In genomic region chr11:71567633-71568032, GRCh38 we compare ENCODE assay signal across 1 cellular context.
A peak's percentile ranks its signal among the peaks of the same experiment; 100 is the strongest.
TF ChIP-seq lines count a peak whose summit lies in the region.

No MANE protein-coding gene starts in this region.

TF ChIP-seq in GM12878, 131 proteins besides CTCF, POLR2A, EP300 and RAD21:
- peak; percentile 10; the same call in 1 of the 2 replicates for TF ChIP-seq RUNX3 (IDR thresholded peaks at IDR 0.05; ENCODE audit: low read length)
